In genomic region chr4:44629280-44629866, GRCh38 we compare ENCODE assay signal across 8 cellular contexts. TPM values are rescaled to one million over a fixed set of nuclear protein-coding genes. Genes with fewer than 3 reads are reported as not detected.
DNase-seq lines count a peak whose midpoint lies in the region; ATAC-seq and TF ChIP-seq lines count a peak whose summit lies in the region.

No MANE protein-coding gene starts in this region.

- peak overlapping the region; percentile 97 for H2AFZ ChIP-seq in OCI-LY3 (ENCODE audit: low read depth, low read length)

- no peak overlapping the region for H3K9ac ChIP-seq in OCI-LY3 (ENCODE audit: low read length)

- no peak overlapping the region for H3K4me3 ChIP-seq in OCI-LY3 (ENCODE audit: low read length)
- no peak overlapping the region for H3K4me3 ChIP-seq in heart left ventricle

- H3K9me3 ChIP-seq in OCI-LY3 (ENCODE audit: insufficient read depth, low read length) (no peaks in the 10 kb centered on the region), heart left ventricle (no peaks in the 10 kb centered on the region)

- TF ChIP-seq CTCF in OCI-LY3 (IDR thresholded peaks at IDR 0.05; ENCODE audit: low read depth, low read length) (peak; percentile 68), heart left ventricle (IDR thresholded peaks at IDR 0.05) (peak; percentile 48 to 75 (median 66))

- no peaks in the 10 kb centered on the region for H3K79me2 ChIP-seq in OCI-LY3 (ENCODE audit: low read length)

- H3K27ac ChIP-seq in OCI-LY3 (ENCODE audit: low read length) (no peak overlapping the region), heart left ventricle (no peak overlapping the region)

- no peak for TF ChIP-seq POLR2A in heart left ventricle (IDR thresholded peaks at IDR 0.05)

- H4K20me1 ChIP-seq in OCI-LY3 (ENCODE audit: insufficient read depth, low read length) = no peaks in the 10 kb centered on the region

- peak; percentile 97 for ATAC-seq in GM21529 (IDR thresholded peaks at IDR 0.05; ENCODE audit: unreplicated experiment)
- peak in 2 of 4 donors; percentile 58 to 62 for ATAC-seq in heart left ventricle

- H3K4me1 ChIP-seq in OCI-LY3 (ENCODE audit: low read length) = peaks cover 6% of the 10 kb centered on the region
- H3K4me1 ChIP-seq in heart left ventricle = no peaks in the 10 kb centered on the region

- H3K36me3 ChIP-seq in OCI-LY3 (replicated peaks; ENCODE audit: low read depth, low read length) = no peaks in the 10 kb centered on the region
- no peaks in the 10 kb centered on the region for H3K36me3 ChIP-seq in heart left ventricle

- H3K27me3 ChIP-seq in OCI-LY3 (ENCODE audit: low read depth, low read length) (no peaks in the 10 kb centered on the region), heart left ventricle (no peaks in the 10 kb centered on the region)

- DNase-seq in DMS 273 (lab: John Stamatoyannopoulos, UW; ENCODE audit: unreplicated experiment) = peak; percentile 61
- no peak for DNase-seq in DMS 273 treated with DMSO at 0.1 percent for 48 hours (lab: John Stamatoyannopoulos, UW)
- peak; percentile 44 for DNase-seq in HPDE6-E6E7 (ENCODE audit: extremely low spot score)
- peak; percentile 24 for DNase-seq in activated naive CD4-positive, alpha-beta T cell treated with anti-CD3 and anti-CD28 coated beads, Interleukin-2, amount 50 U/mL, for 16 hours
- DNase-seq in heart left ventricle = no peak
- DNase-seq in renal cortical epithelial cell (ENCODE audit: low read depth) = peak; percentile 49

- WGBS in heart left ventricle, 4 donors = 0 to 7% (median 2%) methylated on average over 2 of the region's 2 CpGs

- H3K4me2 ChIP-seq in OCI-LY3 (ENCODE audit: low read length) = peak overlapping the region; percentile 28; the same call in 1 of the 2 replicates

- intact Hi-C loops in heart left ventricle (cut with DNase I) = loop anchor here in 8 of 10 donors (5.0 to 10.0 kb wide), 4 partner anchors 175 to 1497 kb away; no protein-coding TSS in a partner anchor

RNA-seq across cellular contexts. Expression of gene YIPF7, which starts 22.1 kb away (rescaled TPM):
- total RNA-seq in heart left ventricle (1 to 10 TPM in 6 of 9 donors, under 1 TPM in 2, not detected in 1; 0.79 to 1.6 (median 1.3) TPM), renal cortical epithelial cell (not detected in 2 replicates)
- polyA plus RNA-seq in heart left ventricle = under 1 TPM; 0.36 to 0.69 TPM

RNA-seq across cellular contexts. Expression of gene GUF1, which starts 48.8 kb away (rescaled TPM):
- 10 to 100 TPM; 14.6 to 25.9 (median 22.7) TPM for total RNA-seq in heart left ventricle
- polyA plus RNA-seq in heart left ventricle = 10 to 100 TPM; 13.9 to 14.5 TPM
- 15.1 and 21.7 TPM in 2 replicates for total RNA-seq in renal cortical epithelial cell

Comparison
In these comparisons a context has a peak if more than half of its experiments do, and no peak if none do; other contexts are left out.
1. DNase-seq: peak in DMS 273 (single experiment), HPDE6-E6E7 (single experiment), activated naive CD4-positive, alpha-beta T cell treated with anti-CD3 and anti-CD28 coated beads, Interleukin-2, amount 50 U/mL, for 16 hours (single experiment) and renal cortical epithelial cell (single experiment); none in DMS 273 treated with DMSO at 0.1 percent for 48 hours (single experiment) and heart left ventricle (0 of 5).